Comparison of ENCODE assay signal across 8 cellular contexts in genomic region chr6:7389451-7390217, GRCh38. TPM values are rescaled to one million over a fixed set of nuclear protein-coding genes. Genes with fewer than 3 reads are reported as not detected.
A peak's percentile ranks its signal among the peaks of the same experiment; 100 is the strongest.
DNase-seq lines count a peak whose midpoint lies in the region; ATAC-seq and TF ChIP-seq lines count a peak whose summit lies in the region.

TSS of gene CAGE1 (minus strand) at chr6:7389742. CDS start at chr6:7387173, 2,569 bp downstream.
TSS of gene RIOK1 (plus strand) at chr6:7389808. CDS start at chr6:7390003, 195 bp downstream.

- no peaks in the 10 kb centered on the region for H3K9me3 ChIP-seq in BE2C

- H3K27me3 ChIP-seq in BE2C (no peaks in the 10 kb centered on the region), layer of hippocampus (ENCODE audit: control insufficient read depth, insufficient read depth, low read length) (no peaks in the 10 kb centered on the region)

- no peaks in the 10 kb centered on the region for H3K27me3 Mint-ChIP-seq in activated CD4-positive, alpha-beta T cell treated with anti-CD3 and anti-CD28 coated beads for 36 hours

- peak within 1 kb of the TSS; percentile 88 for H3K4me3 ChIP-seq in BE2C (ENCODE audit: low read depth, low read length)
- H3K4me3 ChIP-seq in choroid plexus epithelial cell (ENCODE audit: low read depth, low read length), result peak within 1 kb of the TSS; percentile 73

- H3K9me3 Mint-ChIP-seq in activated CD4-positive, alpha-beta T cell treated with anti-CD3 and anti-CD28 coated beads for 36 hours (ENCODE audit: low read depth), result no peaks in the 10 kb centered on the region

- H3K4me3 Mint-ChIP-seq in activated CD4-positive, alpha-beta T cell treated with anti-CD3 and anti-CD28 coated beads for 36 hours, result peak within 1 kb of the TSS; percentile 88

- DNase-seq in BE2C, result peak; percentile 97
- peak; percentile 85 for DNase-seq in GM19238 (ENCODE audit: insufficient read length, low spot score)
- DNase-seq in NCI-H510A (lab: John Stamatoyannopoulos, UW), result peak; percentile 73
- DNase-seq in activated CD4-positive, alpha-beta T cell treated with anti-CD3 and anti-CD28 coated beads for 36 hours, result peak; percentile 97
- peak; percentile 97 for DNase-seq in choroid plexus epithelial cell (ENCODE audit: low read depth)
- peak; percentile 92 to 94 (median 92) for DNase-seq in stimulated activated CD4-positive, alpha-beta T cell treated with anti-CD3 and anti-CD28 coated beads, Interleukin-1b, Interleukin-23, amount 100 ng/mL, for 24 hours (ENCODE audit: low read depth in 4 of 4, low spot score in 1 of 4)

- H3K4me1 Mint-ChIP-seq in activated CD4-positive, alpha-beta T cell treated with anti-CD3 and anti-CD28 coated beads for 36 hours, result peaks cover 42% of the 10 kb centered on the region

- no peaks in the 10 kb centered on the region for H3K4me1 ChIP-seq in BE2C

- POLR2A ChIA-PET in activated CD4-positive, alpha-beta T cell treated with anti-CD3 and anti-CD28 coated beads for 36 hours (lab: Charles Lee), result interaction anchor here (0.5 to 2.2 kb wide), 6 partner anchors 11 to 200 kb away, joined by 3 to 9 read pairs (median 3); partner anchors contain the start of genes SNRNP48 and SSR1

- intact Hi-C loops in activated CD4-positive, alpha-beta T cell treated with anti-CD3 and anti-CD28 coated beads for 36 hours (cut with DNase I, micrococcal nuclease), result loop anchor here (1.0 to 5.0 kb wide), 10 partner anchors 76 to 1046 kb away; partner anchors contain the start of genes SNRNP48 (in 2 of the 2), SSR1 (in 2 of the 2), BLOC1S5 (in 1 of the 2) and EEF1E1 (in 1 of the 2)

- H3K36me3 Mint-ChIP-seq in activated CD4-positive, alpha-beta T cell treated with anti-CD3 and anti-CD28 coated beads for 36 hours (ENCODE audit: low read depth), result peaks cover 36% of the 10 kb centered on the region

- ATAC-seq in HG03439 (IDR thresholded peaks at IDR 0.05; ENCODE audit: unreplicated experiment), result peak; percentile 98
- ATAC-seq in activated CD4-positive, alpha-beta T cell treated with anti-CD3 and anti-CD28 coated beads for 36 hours, result peak; percentile 96

- CTCF ChIA-PET in activated CD4-positive, alpha-beta T cell treated with anti-CD3 and anti-CD28 coated beads for 36 hours (lab: Charles Lee), result interaction anchor here (0.6 to 1.6 kb wide), 7 partner anchors 30 to 668 kb away, joined by 3 to 4 read pairs (median 3); no protein-coding TSS in a partner anchor

- H3K27ac Mint-ChIP-seq in activated CD4-positive, alpha-beta T cell treated with anti-CD3 and anti-CD28 coated beads for 36 hours, result peak within 1 kb of the TSS; percentile 99

- H3K36me3 ChIP-seq in BE2C, result peaks cover 18% of the 10 kb centered on the region

- TF ChIP-seq CTCF in BE2C (IDR thresholded peaks at IDR 0.05; ENCODE audit: low read depth, low read length) (peak; percentile 38), choroid plexus epithelial cell (conservative IDR thresholded peaks at IDR 0.05; ENCODE audit: low read depth, low read length) (peak; percentile 16)

- H3K27ac ChIP-seq in layer of hippocampus (ENCODE audit: low read depth, low read length), result peak within 1 kb of the TSS; percentile 80

RNA-seq across cellular contexts. Expression of gene CAGE1, which starts in this region (rescaled TPM):
- not detected for polyA plus RNA-seq in BE2C (2012; ENCODE audit: insufficient read depth, insufficient read length, low read depth)
- total RNA-seq in activated CD4-positive, alpha-beta T cell treated with anti-CD3 and anti-CD28 coated beads for 36 hours, result under 1 TPM; 0.07 to 0.09 TPM

RNA-seq across cellular contexts. Expression of gene RIOK1, which starts in this region (rescaled TPM):
- polyA plus RNA-seq in BE2C (2012; ENCODE audit: insufficient read depth, insufficient read length, low read depth), result 61.4 TPM
- total RNA-seq in activated CD4-positive, alpha-beta T cell treated with anti-CD3 and anti-CD28 coated beads for 36 hours, result 10 to 100 TPM; 37.3 to 39.6 TPM

Comparison
In these comparisons a context has a peak if more than half of its experiments do, and no peak if none do; other contexts are left out.
1. Peak in every context shown above with its lines: DNase-seq, ATAC-seq, H3K4me3 ChIP-seq and H3K27ac ChIP-seq.